Comparison of ENCODE assay signal across 18 cellular contexts in genomic region chr2:199057936-199058335, GRCh38.
DNase-seq lines count a peak whose midpoint lies in the region; ATAC-seq, FAIRE-seq and TF ChIP-seq lines count a peak whose summit lies in the region.
"Had no signal": no experiment of that assay in that cellular context is flagged by ENCODE, and none has a peak within 500 bp of the region (broad histone marks: within the 10 kb centered on the region; RNA-seq: fewer than 3 reads in every experiment).

No MANE protein-coding gene starts in this region.

- H3K9me2 ChIP-seq in PC-3 (replicated peaks; ENCODE audit: low read length) (no peaks in the 10 kb centered on the region), SK-N-SH (no peaks in the 10 kb centered on the region; the same call in 1 of the 2 replicates)

- BruUV-seq in HepG2 (replicated peaks; lab: Mats Ljungman, UMichigan), result no TSS peak
- BruUV-seq in PC-3 (replicated peaks; lab: Mats Ljungman, UMichigan), result no TSS peak

- H3K9me3 ChIP-seq in HepG2 (ENCODE audit: low read length) (peaks cover 15% of the 10 kb centered on the region), right lobe of liver (no peaks in the 10 kb centered on the region), PC-3 (ENCODE audit: low read length) (no peaks in the 10 kb centered on the region), SK-N-SH (no peaks in the 10 kb centered on the region)

- peaks cover under 1% of the 10 kb centered on the region for H3K9me3 Mint-ChIP-seq in glutamatergic neuron (ENCODE audit: unreplicated experiment)

- H3K4me3 ChIP-seq in HepG2 (replicated peaks in 1 of 3; ENCODE audit: insufficient read depth in 1 of 3, low read depth in 2 of 3, low read length in 3 of 3), result no peak overlapping the region
- no peak overlapping the region for H3K4me3 ChIP-seq in right lobe of liver
- H3K4me3 ChIP-seq in PC-3 (ENCODE audit: low read length), result no peak overlapping the region
- no peak overlapping the region for H3K4me3 ChIP-seq in SK-N-SH (ENCODE audit: low read depth in 2 of 2, low read length in 1 of 2)
- H3K4me3 ChIP-seq: GM12878, GM23338 had no signal

- TF ChIP-seq EP300 in HepG2 (IDR thresholded peaks at IDR 0.05; ENCODE audit: low read depth in 2 of 2, low read length in 2 of 2) (no peak), HepG2 (CRISPR knock-in tag; IDR thresholded peaks at IDR 0.05; ENCODE audit: borderline replicate concordance) (no peak), SK-N-SH (IDR thresholded peaks at IDR 0.05; ENCODE audit: borderline replicate concordance in 1 of 2, low read depth in 1 of 2, low read length in 1 of 2) (no peak)

- no peak for TF ChIP-seq RAD21 in HepG2 (CRISPR knock-in tag; IDR thresholded peaks at IDR 0.05)
- TF ChIP-seq RAD21 in SK-N-SH (IDR thresholded peaks at IDR 0.05; ENCODE audit: low read length), result no peak

- H3K27ac Mint-ChIP-seq in glutamatergic neuron (ENCODE audit: unreplicated experiment), result no peak overlapping the region
- H3K27ac Mint-ChIP-seq: B cell; CD4-positive, alpha-beta memory T cell; GM23338 had no signal

- H3K36me3 ChIP-seq in HepG2 (replicated peaks in 1 of 2; ENCODE audit: control insufficient read depth in 1 of 2, insufficient read depth in 2 of 2, low read length in 2 of 2) (no peaks in the 10 kb centered on the region), right lobe of liver (no peaks in the 10 kb centered on the region), PC-3 (ENCODE audit: low read depth, low read length) (no peaks in the 10 kb centered on the region), SK-N-SH (replicated peaks in 1 of 2; ENCODE audit: control insufficient read depth in 1 of 2, insufficient read depth in 2 of 2, low read length in 1 of 2) (no peaks in the 10 kb centered on the region)

- ATAC-seq in HepG2 (no peak), right lobe of liver (no peak), PC-3 (no peak), GM21526 (IDR thresholded peaks at IDR 0.05; ENCODE audit: low FRiP score, unreplicated experiment) (no peak), GM21390 (IDR thresholded peaks at IDR 0.05; ENCODE audit: unreplicated experiment) (no peak)
- ATAC-seq: GM12878, GM23338 had no signal

- no peak for TF ChIP-seq CTCF in HepG2 (CRISPR knock-in tag; IDR thresholded peaks at IDR 0.05)
- TF ChIP-seq CTCF in right lobe of liver (IDR thresholded peaks at IDR 0.05), result no peak
- TF ChIP-seq CTCF in PC-3 (conservative IDR thresholded peaks at IDR 0.05; ENCODE audit: low read depth, low read length), result no peak
- no peak for TF ChIP-seq CTCF in glutamatergic neuron (IDR thresholded peaks at IDR 0.05; ENCODE audit: partially characterized antibody, unreplicated experiment)
- no peak for TF ChIP-seq CTCF in SK-N-SH (IDR thresholded peaks at IDR 0.05)

- H3K4me1 ChIP-seq in HepG2 (ENCODE audit: insufficient read depth, low read length), result no peaks in the 10 kb centered on the region
- H3K4me1 ChIP-seq in right lobe of liver, result no peaks in the 10 kb centered on the region
- H3K4me1 ChIP-seq in PC-3 (ENCODE audit: insufficient read depth, low read length), result no peaks in the 10 kb centered on the region
- no peaks in the 10 kb centered on the region for H3K4me1 ChIP-seq in SK-N-SH (ENCODE audit: control insufficient read depth in 1 of 2, insufficient read depth in 2 of 2, low read depth in 1 of 2, low read length in 1 of 2)

- H3K27ac ChIP-seq in HepG2 (ENCODE audit: extremely low read length, insufficient read depth, low read length) (no peak overlapping the region), right lobe of liver (no peak overlapping the region), PC-3 (ENCODE audit: low read length) (no peak overlapping the region), SK-N-SH (ENCODE audit: low read depth in 2 of 2, low read length in 1 of 2) (no peak overlapping the region)
- H3K27ac ChIP-seq: KMS-11 had no signal

- H3K27me3 ChIP-seq in HepG2 (ENCODE audit: control insufficient read depth in 1 of 2, insufficient read depth in 2 of 2, low read length in 2 of 2) (no peaks in the 10 kb centered on the region), right lobe of liver (no peaks in the 10 kb centered on the region), PC-3 (ENCODE audit: low read length) (0 out of 2 replicates have a peak, but pooled peaks cover 7% of the 10 kb centered on the region), SK-N-SH (ENCODE audit: insufficient read depth) (no peaks in the 10 kb centered on the region)

- no peak overlapping the region for H3K4me2 ChIP-seq in HepG2 (ENCODE audit: low read depth, low read length)
- H3K4me2 ChIP-seq in PC-3 (ENCODE audit: low read length), result no peak overlapping the region
- no peak overlapping the region for H3K4me2 ChIP-seq in SK-N-SH
- H3K4me2 ChIP-seq: GM23338, KMS-11 had no signal

- DNase-seq in HepG2 (ENCODE audit: low spot score) (no peak), right lobe of liver (no peak), HCEC 1CT (peak; percentile 44), PC-3 (peak; percentile 8), glutamatergic neuron (no peak), SK-N-SH (no peak)
- DNase-seq: ACHN; C1 segment of cervical spinal cord; CD4-positive, alpha-beta memory T cell; DMS79; H7 had no signal

- TF ChIP-seq POLR2A in HepG2 (IDR thresholded peaks at IDR 0.05; ENCODE audit: insufficient read depth in 1 of 2, low read depth in 2 of 2, low read length in 2 of 2) (no peak), right lobe of liver (IDR thresholded peaks at IDR 0.05) (no peak)

- no peak overlapping the region for H3K4me3 Mint-ChIP-seq in glutamatergic neuron (ENCODE audit: unreplicated experiment)
- H3K4me3 Mint-ChIP-seq: B cell, GM23338 had no signal

- H4K20me1 ChIP-seq in HepG2 (ENCODE audit: insufficient read depth, low read length), result no peaks in the 10 kb centered on the region
- H4K20me1 ChIP-seq in PC-3 (ENCODE audit: low read length), result no peaks in the 10 kb centered on the region
- H4K20me1 ChIP-seq in SK-N-SH (ENCODE audit: insufficient read depth), result no peaks in the 10 kb centered on the region

- FAIRE-seq in HepG2 (lab: Jason Lieb, UNC), result no peak
- FAIRE-seq: GM12878, GM18507 had no signal

- in situ Hi-C loops in HepG2 (cut with HindIII; ENCODE audit: extremely low pct_ligation_motif_present, low pct_unique_long_range_greater_than_20kb), result no loop called here

- WGBS in HepG2 (ENCODE audit: low lambda C conversion rate), result 0% methylated on average over 2 of the region's 2 CpGs
- WGBS in right lobe of liver (ENCODE audit: insufficient coverage, low coverage, low lambda C conversion rate, missing lambda C conversion rate), result 60% methylated on average over 1 of the region's 2 CpGs
- 4% methylated on average over 2 of the region's 2 CpGs for WGBS in SK-N-SH (ENCODE audit: low lambda C conversion rate)

- intact Hi-C loops in HepG2 (cut with micrococcal nuclease; ENCODE audit: unreplicated experiment) (no loop called here), right lobe of liver (cut with DNase I) (no loop called here), PC-3 (cut with micrococcal nuclease) (no loop called here)

- H3K79me2 ChIP-seq in HepG2 (ENCODE audit: insufficient read depth, low read length), result no peaks in the 10 kb centered on the region
- H3K79me2 ChIP-seq in PC-3 (ENCODE audit: low read length), result no peaks in the 10 kb centered on the region
- H3K79me2 ChIP-seq in SK-N-SH (ENCODE audit: insufficient read depth), result no peaks in the 10 kb centered on the region

- no peaks in the 10 kb centered on the region for H3K4me1 Mint-ChIP-seq in glutamatergic neuron (ENCODE audit: low read depth, unreplicated experiment)
- H3K4me1 Mint-ChIP-seq: B cell; CD4-positive, alpha-beta memory T cell had no signal

- H3K27me3 Mint-ChIP-seq in glutamatergic neuron (ENCODE audit: unreplicated experiment), result no peaks in the 10 kb centered on the region
- H3K27me3 Mint-ChIP-seq: B cell; CD4-positive, alpha-beta memory T cell had no signal

- CTCF ChIA-PET in HepG2 (lab: Yijun Ruan, JAX; ENCODE audit: low intra/inter-chr PET ratio, low total read pairs) (no interaction called here), PC-3 (lab: Charles Lee) (no interaction called here), SK-N-SH (lab: Yijun Ruan, JAX) (no interaction called here)

- H2AFZ ChIP-seq in HepG2 (ENCODE audit: low read length), result no peak overlapping the region
- H2AFZ ChIP-seq in PC-3 (ENCODE audit: low read length), result no peak overlapping the region
- H2AFZ ChIP-seq in SK-N-SH (ENCODE audit: low read depth), result no peak overlapping the region
- H2AFZ ChIP-seq: GM23338 had no signal

- H3K36me3 Mint-ChIP-seq in glutamatergic neuron (ENCODE audit: unreplicated experiment), result peaks cover 4% of the 10 kb centered on the region
- H3K36me3 Mint-ChIP-seq: CD4-positive, alpha-beta memory T cell had no signal

- POLR2A ChIA-PET in HepG2 (lab: Yijun Ruan, JAX) (no interaction called here), PC-3 (lab: Charles Lee; ENCODE audit: unreplicated experiment) (no interaction called here), SK-N-SH (lab: Yijun Ruan, JAX) (no interaction called here)

- H3K9ac ChIP-seq in HepG2 (ENCODE audit: insufficient read depth, low read depth, low read length) (no peak overlapping the region), PC-3 (ENCODE audit: low read length) (no peak overlapping the region), SK-N-SH (no peak overlapping the region)
- H3K9ac ChIP-seq: KMS-11 had no signal

- H3F3A ChIP-seq in PC-3 (ENCODE audit: low read length, unreplicated experiment) (no peaks in the 10 kb centered on the region), SK-N-SH (replicated peaks; ENCODE audit: insufficient read depth) (no peaks in the 10 kb centered on the region)

TF ChIP-seq in HepG2, 621 proteins besides CTCF, POLR2A, EP300 and RAD21:
- TF ChIP-seq MAFK (conservative IDR thresholded peaks at IDR 0.05 in 1 of 2, IDR thresholded peaks at IDR 0.05 in 1 of 2; ENCODE audit: low read length in 2 of 2) (peak in 1 of 2 experiments; percentile 52; a peak in 3 of 4 replicates), ZMYM2 (CRISPR knock-in tag; IDR thresholded peaks at IDR 0.05) (no peak), MAFF (IDR thresholded peaks at IDR 0.05; ENCODE audit: low read depth, low read length) (0 out of 2 replicates have a peak, but pooled peaks have one; percentile 1)

TF ChIP-seq in SK-N-SH, 30 proteins besides CTCF, POLR2A, EP300 and RAD21 (continues in another document):
- TF ChIP-seq TCF12 (IDR thresholded peaks at IDR 0.05) (no peak), FOXM1 (IDR thresholded peaks at IDR 0.05; ENCODE audit: low read depth) (no peak), PBX3 (IDR thresholded peaks at IDR 0.05) (no peak), GABPA (IDR thresholded peaks at IDR 0.05; ENCODE audit: low read depth) (no peak), CHD2 (IDR thresholded peaks at IDR 0.05; ENCODE audit: low read length, partially characterized antibody) (no peak), MEF2A (IDR thresholded peaks at IDR 0.05; ENCODE audit: borderline replicate concordance, low read depth) (no peak), RFX5 (IDR thresholded peaks at IDR 0.05; ENCODE audit: low read length) (no peak)

Comparison
In these comparisons a context has a peak if more than half of its experiments do, and no peak if none do; other contexts are left out.
1. DNase-seq: peak in HCEC 1CT (single experiment) and PC-3 (single experiment); none in HepG2 (single experiment), right lobe of liver (0 of 3), glutamatergic neuron (single experiment) and SK-N-SH (single experiment).